ENCODE assay signal across 23 cellular contexts in genomic region chr20:9507544-9508239, GRCh38. TPM values are rescaled to one million over a fixed set of nuclear protein-coding genes. Genes with fewer than 3 reads are reported as not detected.
DNase-seq lines count a peak whose midpoint lies in the region; ATAC-seq and TF ChIP-seq lines count a peak whose summit lies in the region.
"Had no signal": no experiment of that assay in that cellular context is flagged by ENCODE, and none has a peak within 500 bp of the region (broad histone marks: within the 10 kb centered on the region; RNA-seq: fewer than 3 reads in every experiment).

No MANE protein-coding gene starts in this region.

- WGBS in SK-N-SH (ENCODE audit: low lambda C conversion rate) = 93% methylated on average over 28 of the region's 37 CpGs

- POLR2A ChIA-PET in SK-N-SH (lab: Yijun Ruan, JAX) = no interaction called here

- no peak overlapping the region for H2AFZ ChIP-seq in SK-N-SH (ENCODE audit: low read depth)
- H2AFZ ChIP-seq: PC-9 had no signal

- H3K36me3 Mint-ChIP-seq in dendritic cell treated with granulocyte-macrophage colony-stimulating factor and Interleukin-4, amounts not matched to agents 40 ng/mL and 50 ng/mL, for 4 days (ENCODE audit: low read depth) = no peaks in the 10 kb centered on the region
- peaks cover 0 to 3% of the 10 kb centered on the region in 2 donors for H3K36me3 Mint-ChIP-seq in stimulated activated naive B cell treated with anti-CD40 and anti-IgM and Interleukin-4, amounts not matched to agents 10 μg/mL and 1 μg/mL and 100 μg/mL, for 72 hours
- H3K36me3 Mint-ChIP-seq: CD4-positive, CD25-positive, alpha-beta regulatory T cell had no signal

- H3K9me3 ChIP-seq in SK-N-SH = no peaks in the 10 kb centered on the region
- H3K9me3 ChIP-seq: neutrophil, suprapubic skin had no signal

- CTCF ChIA-PET in SK-N-SH (lab: Yijun Ruan, JAX) = interaction anchor here (1.3 kb wide), 1 partner anchor 102 kb away, joined by 4 read pairs; no protein-coding TSS in a partner anchor

- peaks cover 74% of the 10 kb centered on the region for H3K27me3 Mint-ChIP-seq in dendritic cell treated with granulocyte-macrophage colony-stimulating factor and Interleukin-4, amounts not matched to agents 40 ng/mL and 50 ng/mL, for 4 days
- peaks cover 43 to 61% of the 10 kb centered on the region in 2 donors for H3K27me3 Mint-ChIP-seq in stimulated activated naive B cell treated with anti-CD40 and anti-IgM and Interleukin-4, amounts not matched to agents 10 μg/mL and 1 μg/mL and 100 μg/mL, for 72 hours

- H3K4me3 Mint-ChIP-seq in dendritic cell treated with granulocyte-macrophage colony-stimulating factor and Interleukin-4, amounts not matched to agents 40 ng/mL and 50 ng/mL, for 4 days = peak overlapping the region; percentile 58
- peak overlapping the region; percentile 79 to 83 for H3K4me3 Mint-ChIP-seq in stimulated activated naive B cell treated with anti-CD40 and anti-IgM and Interleukin-4, amounts not matched to agents 10 μg/mL and 1 μg/mL and 100 μg/mL, for 72 hours
- H3K4me3 Mint-ChIP-seq: CD4-positive, CD25-positive, alpha-beta regulatory T cell; T-helper 2 cell treated with Interferon-gamma antibody and Interleukin-4, amounts not matched to agents 5 μg/mL and 100 μg/mL, for 36 hours had no signal

- H3K9ac ChIP-seq in SK-N-SH = no peak overlapping the region

- H3K4me1 Mint-ChIP-seq in dendritic cell treated with granulocyte-macrophage colony-stimulating factor and Interleukin-4, amounts not matched to agents 40 ng/mL and 50 ng/mL, for 4 days (ENCODE audit: low read depth) = peaks cover 63% of the 10 kb centered on the region
- peaks cover 25 to 51% of the 10 kb centered on the region in 2 donors for H3K4me1 Mint-ChIP-seq in stimulated activated naive B cell treated with anti-CD40 and anti-IgM and Interleukin-4, amounts not matched to agents 10 μg/mL and 1 μg/mL and 100 μg/mL, for 72 hours
- H3K4me1 Mint-ChIP-seq: CD4-positive, CD25-positive, alpha-beta regulatory T cell had no signal

- intact Hi-C loops in dendritic cell treated with granulocyte-macrophage colony-stimulating factor and Interleukin-4, amounts not matched to agents 40 ng/mL and 50 ng/mL, for 4 days (cut with micrococcal nuclease) = no loop called here

- H3F3A ChIP-seq in SK-N-SH (replicated peaks; ENCODE audit: insufficient read depth) = no peaks in the 10 kb centered on the region

- H3K27ac ChIP-seq in SK-N-SH (ENCODE audit: low read depth in 2 of 2, low read length in 1 of 2) = no peak overlapping the region
- H3K27ac ChIP-seq: neutrophil, PC-9, suprapubic skin had no signal

- no peaks in the 10 kb centered on the region for H3K9me3 Mint-ChIP-seq in dendritic cell treated with granulocyte-macrophage colony-stimulating factor and Interleukin-4, amounts not matched to agents 40 ng/mL and 50 ng/mL, for 4 days
- no peaks in the 10 kb centered on the region for H3K9me3 Mint-ChIP-seq in stimulated activated naive B cell treated with anti-CD40 and anti-IgM and Interleukin-4, amounts not matched to agents 10 μg/mL and 1 μg/mL and 100 μg/mL, for 72 hours
- H3K9me3 Mint-ChIP-seq: activated naive CD4-positive, alpha-beta T cell treated with anti-CD3 and anti-CD28 coated beads, Interleukin-2, amount 50 U/mL, for 72 hours; T-helper 2 cell treated with Interferon-gamma antibody and Interleukin-4, amounts not matched to agents 5 μg/mL and 100 μg/mL, for 36 hours had no signal

- H3K4me2 ChIP-seq in SK-N-SH = no peak overlapping the region
- H3K4me2 ChIP-seq: PC-9 had no signal

- TF ChIP-seq EP300 in SK-N-SH (IDR thresholded peaks at IDR 0.05; ENCODE audit: borderline replicate concordance in 1 of 2, low read depth in 1 of 2, low read length in 1 of 2) = no peak

- DNase-seq in SK-N-SH (peak; percentile 12), iPS-NIHi7 (ENCODE audit: extremely low spot score) (peak; percentile 40)
- DNase-seq in stimulated activated naive B cell treated with anti-CD40 and anti-IgM and Interleukin-4, amounts not matched to agents 10 μg/mL and 1 μg/mL and 100 μg/mL, for 72 hours = no peak
- DNase-seq in activated CD4-positive, alpha-beta T cell treated with anti-CD3 and anti-CD28 coated beads, Interleukin-2, amount 50 U/mL, for 48 hours = no peak
- DNase-seq: activated CD4-positive, CD25-positive, alpha-beta regulatory T cell; activated CD8-positive, alpha-beta memory T cell treated with anti-CD3 and anti-CD28 coated beads for 24 hours; activated T-cell treated with anti-CD3 and anti-CD28 coated beads, Interleukin-2, amount 50 U/mL, for 72 hours; CD4-positive, CD25-positive, alpha-beta regulatory T cell; DMS79 treated with DMSO at 0.1 percent for 48 hours; hypothalamus; NCI-H2227 treated with DMSO at 0.1 percent for 48 hours; NCI-H774; PC-9; stimulated activated CD4-positive, alpha-beta T cell treated with anti-CD3 and anti-CD28 coated beads, Interleukin-12 subunit alpha, Interleukin-12 subunit beta, amount 100 ng/mL, for 4 hours had no signal

- H3K4me3 ChIP-seq in SK-N-SH (ENCODE audit: low read depth in 2 of 2, low read length in 1 of 2) = no peak overlapping the region; a peak in 1 of 4 replicates
- H3K4me3 ChIP-seq: PC-9 had no signal

- H3K4me1 ChIP-seq in SK-N-SH (ENCODE audit: control insufficient read depth in 1 of 2, insufficient read depth in 2 of 2, low read depth in 1 of 2, low read length in 1 of 2) = no peaks in the 10 kb centered on the region

- ATAC-seq in SK-N-SH treated with all-trans-retinoic acid at 6 μM for 48 hours = no peak
- peak; percentile 41 to 45 for ATAC-seq in stimulated activated naive B cell treated with anti-CD40 and anti-IgM and Interleukin-4, amounts not matched to agents 10 μg/mL and 1 μg/mL and 100 μg/mL, for 72 hours (replicated peaks)
- no peak for ATAC-seq in HG02852 (IDR thresholded peaks at IDR 0.05; ENCODE audit: unreplicated experiment)
- no peak for ATAC-seq in HG03175 (IDR thresholded peaks at IDR 0.05; ENCODE audit: unreplicated experiment)
- ATAC-seq: activated naive CD4-positive, alpha-beta T cell treated with anti-CD3 and anti-CD28 coated beads, Interleukin-2, amount 50 U/mL, for 72 hours; activated T-cell treated with anti-CD3 and anti-CD28 coated beads, Interleukin-2, amount 50 U/mL, for 72 hours; left lobe of liver had no signal

- no peak for TF ChIP-seq CTCF in SK-N-SH (IDR thresholded peaks at IDR 0.05)

- no peaks in the 10 kb centered on the region for H4K20me1 ChIP-seq in SK-N-SH (ENCODE audit: insufficient read depth)

- no peak overlapping the region for H3K27ac Mint-ChIP-seq in dendritic cell treated with granulocyte-macrophage colony-stimulating factor and Interleukin-4, amounts not matched to agents 40 ng/mL and 50 ng/mL, for 4 days
- H3K27ac Mint-ChIP-seq in stimulated activated naive B cell treated with anti-CD40 and anti-IgM and Interleukin-4, amounts not matched to agents 10 μg/mL and 1 μg/mL and 100 μg/mL, for 72 hours = peak overlapping the region; percentile 90
- H3K27ac Mint-ChIP-seq: activated naive CD4-positive, alpha-beta T cell treated with anti-CD3 and anti-CD28 coated beads, Interleukin-2, amount 50 U/mL, for 72 hours; activated T-cell treated with anti-CD3 and anti-CD28 coated beads, Interleukin-2, amount 50 U/mL, for 72 hours; CD4-positive, CD25-positive, alpha-beta regulatory T cell; T-helper 2 cell treated with Interferon-gamma antibody and Interleukin-4, amounts not matched to agents 5 μg/mL and 100 μg/mL, for 36 hours had no signal

- no peak for TF ChIP-seq RAD21 in SK-N-SH (IDR thresholded peaks at IDR 0.05; ENCODE audit: low read length)

- H3K79me2 ChIP-seq in SK-N-SH (ENCODE audit: insufficient read depth) = no peaks in the 10 kb centered on the region

- no peaks in the 10 kb centered on the region for H3K9me2 ChIP-seq in SK-N-SH

- no peaks in the 10 kb centered on the region for H3K36me3 ChIP-seq in SK-N-SH (replicated peaks in 1 of 2; ENCODE audit: control insufficient read depth in 1 of 2, insufficient read depth in 2 of 2, low read length in 1 of 2)
- H3K36me3 ChIP-seq: neutrophil, suprapubic skin had no signal

- no peaks in the 10 kb centered on the region for H3K27me3 ChIP-seq in SK-N-SH (ENCODE audit: insufficient read depth)

TF ChIP-seq in SK-N-SH, 30 proteins besides CTCF, POLR2A, EP300 and RAD21 (continues in another document):
- TF ChIP-seq TEAD4 (IDR thresholded peaks at IDR 0.05; ENCODE audit: borderline replicate concordance, insufficient read depth) (no peak), FOSL2 (IDR thresholded peaks at IDR 0.05; ENCODE audit: borderline replicate concordance, low read depth) (no peak), USF1 (IDR thresholded peaks at IDR 0.05; ENCODE audit: borderline replicate concordance, low read depth) (no peak), JUND (IDR thresholded peaks at IDR 0.05) (no peak)

TF ChIP-seq in SK-N-SH treated with all-trans-retinoic acid at 6 μM for 48 hours, 23 proteins besides CTCF, POLR2A, EP300 and RAD21:
- TF ChIP-seq ARNTL (CRISPR knock-in tag; IDR thresholded peaks at IDR 0.05; ENCODE audit: borderline replicate concordance, low read depth) = no peak
- TF ChIP-seq TCF4 (CRISPR knock-in tag; IDR thresholded peaks at IDR 0.05; ENCODE audit: borderline replicate concordance) = no peak
- no peak for TF ChIP-seq TOX (CRISPR knock-in tag; IDR thresholded peaks at IDR 0.05; ENCODE audit: borderline replicate concordance)
- no peak for TF ChIP-seq ZFP30 (CRISPR knock-in tag; IDR thresholded peaks at IDR 0.05)
- no peak for TF ChIP-seq SNAI2 (CRISPR knock-in tag; IDR thresholded peaks at IDR 0.05)
- TF ChIP-seq CREB5 (CRISPR knock-in tag; IDR thresholded peaks at IDR 0.05; ENCODE audit: low read depth) = no peak
- TF ChIP-seq PPARA (CRISPR knock-in tag; IDR thresholded peaks at IDR 0.05; ENCODE audit: borderline replicate concordance) = no peak

RNA-seq across cellular contexts. Expression of gene LAMP5, which starts 6.7 kb away (rescaled TPM):
- 4.8 and 10.1 TPM in 2 replicates for polyA plus RNA-seq in SK-N-SH (2012; rRNA removed)
- 7.1 and 11.5 TPM in 2 replicates for polyA plus RNA-seq in SK-N-SH (2012; cell fraction: cytosol; rRNA removed)
- polyA plus RNA-seq in SK-N-SH (2012; cell fraction: nucleus; rRNA removed) = 5.4 and 8.7 TPM in 2 replicates
- polyA plus RNA-seq: CD4-positive, CD25-positive, alpha-beta regulatory T cell had no signal

Comparison
In these comparisons a context has a peak if more than half of its experiments do, and no peak if none do; other contexts are left out.
1. DNase-seq: peak in SK-N-SH (single experiment) and iPS-NIHi7 (single experiment); none in stimulated activated naive B cell treated with anti-CD40 and anti-IgM and Interleukin-4, amounts not matched to agents 10 μg/mL and 1 μg/mL and 100 μg/mL, for 72 hours (single experiment) and activated CD4-positive, alpha-beta T cell treated with anti-CD3 and anti-CD28 coated beads, Interleukin-2, amount 50 U/mL, for 48 hours (0 of 2).
2. ATAC-seq: peak in stimulated activated naive B cell treated with anti-CD40 and anti-IgM and Interleukin-4, amounts not matched to agents 10 μg/mL and 1 μg/mL and 100 μg/mL, for 72 hours (2 of 2); none in SK-N-SH treated with all-trans-retinoic acid at 6 μM for 48 hours (single experiment), HG02852 (single experiment) and HG03175 (single experiment).